Comparison of ENCODE assay signal across 14 cellular contexts in the genomic region with DNA sequence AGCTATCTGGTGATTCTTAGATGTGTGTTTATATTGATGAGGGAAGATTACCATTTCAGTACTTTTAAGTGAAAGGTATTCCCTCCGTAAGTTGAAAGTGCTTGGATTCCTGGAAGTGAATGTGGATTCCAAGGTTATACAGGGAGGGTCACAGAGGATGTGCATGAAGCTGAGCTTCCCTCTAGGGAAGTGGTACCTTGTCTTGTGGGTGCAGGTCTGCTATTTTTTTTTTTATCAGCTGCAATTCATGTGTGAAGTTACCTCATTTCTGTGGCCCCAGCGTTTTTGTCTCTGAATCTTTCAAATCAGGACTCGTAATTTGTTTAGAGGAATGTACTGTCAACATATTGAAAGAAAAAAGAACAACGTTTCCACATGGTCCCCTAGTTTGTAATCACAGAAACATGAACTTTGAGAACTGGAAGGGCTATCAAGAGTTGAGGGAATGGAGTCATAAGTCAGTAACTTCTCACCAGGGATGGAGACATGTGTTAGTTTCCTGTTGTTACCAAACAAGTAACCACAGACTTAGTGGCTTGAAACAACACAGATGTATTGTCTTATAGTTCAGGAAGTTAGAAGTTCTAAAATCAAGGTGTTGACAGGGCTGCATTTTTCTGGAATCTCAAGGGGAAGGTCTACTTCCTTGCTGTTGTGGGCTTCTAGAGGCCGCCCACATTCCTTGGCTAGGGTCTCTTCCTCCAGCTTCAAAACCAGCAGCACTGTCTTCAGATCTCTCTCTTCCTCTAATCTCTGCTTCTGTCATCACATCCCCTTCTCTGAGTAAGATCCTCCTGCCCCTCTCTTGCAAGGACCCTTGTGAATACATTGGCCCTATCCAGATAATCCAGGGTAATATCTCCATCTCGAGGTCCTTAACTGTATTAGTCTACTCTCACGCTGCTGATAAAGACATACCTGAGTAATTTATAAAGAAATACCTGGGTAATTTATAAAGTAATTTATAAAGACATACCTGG.
DNase-seq lines count a peak whose midpoint lies in the region; ATAC-seq and TF ChIP-seq lines count a peak whose summit lies in the region.
"Had no signal": no experiment of that assay in that cellular context is flagged by ENCODE, and none has a peak within 500 bp of the region (broad histone marks: within the 10 kb centered on the region; RNA-seq: fewer than 3 reads in every experiment).

No MANE protein-coding gene starts in this region.

- peaks cover 7% of the 10 kb centered on the region for H3K4me1 ChIP-seq in CD8-positive, alpha-beta T cell (ENCODE audit: insufficient read depth, low read length)

- H3K27me3 Mint-ChIP-seq in CD8-positive, alpha-beta T cell (ENCODE audit: low read depth), result no peaks in the 10 kb centered on the region
- H3K27me3 Mint-ChIP-seq in activated CD8-positive, alpha-beta T cell treated with anti-CD3 and anti-CD28 coated beads for 36 hours, result no peaks in the 10 kb centered on the region
- no peaks in the 10 kb centered on the region for H3K27me3 Mint-ChIP-seq in natural killer cell treated with Interleukin-12 subunit alpha and Interleukin-12 subunit beta and Interleukin-15 and Interleukin-18, amount 100 ng/mL, for 72 hours
- H3K27me3 Mint-ChIP-seq: stimulated activated naive CD8-positive, alpha-beta T cell treated with anti-CD3 and anti-CD28 coated beads, Interleukin-15, Interleukin-2, amounts not matched to agents 100 ng/mL and 50 ng/mL, for 24 hours had no signal

- CTCF ChIA-PET in CD8-positive, alpha-beta T cell (lab: Charles Lee), result interaction anchor here (0.7 kb wide), 1 partner anchor 87 kb away, joined by 3 read pairs; no protein-coding TSS in a partner anchor
- CTCF ChIA-PET in activated CD8-positive, alpha-beta T cell treated with anti-CD3 and anti-CD28 coated beads for 36 hours (lab: Charles Lee), result interaction anchor here (1.0 kb wide), 1 partner anchor 9 kb away, joined by 3 read pairs; no protein-coding TSS in a partner anchor

- peaks cover 2% of the 10 kb centered on the region for H3K36me3 Mint-ChIP-seq in CD8-positive, alpha-beta T cell
- peaks cover 6% of the 10 kb centered on the region for H3K36me3 Mint-ChIP-seq in activated CD8-positive, alpha-beta T cell treated with anti-CD3 and anti-CD28 coated beads for 36 hours (ENCODE audit: low read depth)
- no peaks in the 10 kb centered on the region for H3K36me3 Mint-ChIP-seq in natural killer cell treated with Interleukin-12 subunit alpha and Interleukin-12 subunit beta and Interleukin-15 and Interleukin-18, amount 100 ng/mL, for 72 hours

- H3K27ac ChIP-seq in CD8-positive, alpha-beta T cell (ENCODE audit: low read depth, low read length), result no peak overlapping the region

- intact Hi-C loops in CD8-positive, alpha-beta T cell (cut with DNase I, micrococcal nuclease), result no loop called here
- intact Hi-C loops in activated CD8-positive, alpha-beta T cell treated with anti-CD3 and anti-CD28 coated beads for 36 hours (cut with micrococcal nuclease), result no loop called here

- no peaks in the 10 kb centered on the region for H3K27me3 ChIP-seq in CD8-positive, alpha-beta T cell (ENCODE audit: insufficient read depth, low read length)

- DNase-seq in CD8-positive, alpha-beta T cell, result no peak
- no peak for DNase-seq in activated CD8-positive, alpha-beta T cell treated with anti-CD3 and anti-CD28 coated beads for 36 hours
- no peak for DNase-seq in natural killer cell treated with Interleukin-12 subunit alpha and Interleukin-12 subunit beta and Interleukin-15 and Interleukin-18, amount 100 ng/mL, for 72 hours (ENCODE audit: low spot score)
- no peak for DNase-seq in GF-D8 (lab: John Stamatoyannopoulos, UW)
- DNase-seq: activated B cell treated with CpG ODN at 0.5 μM for 24 hours, activated T-cell treated with anti-CD3 and anti-CD28 coated beads for 4 hours, glutamatergic neuron, NCI-H526 treated with DMSO at 0.1 percent for 48 hours, nucleus accumbens had no signal

- ATAC-seq in CD8-positive, alpha-beta T cell, result peak; percentile 68
- peak; percentile 60 for ATAC-seq in GM21367 (IDR thresholded peaks at IDR 0.05; ENCODE audit: unreplicated experiment)
- ATAC-seq in activated CD8-positive, alpha-beta T cell treated with anti-CD3 and anti-CD28 coated beads for 36 hours, result peak; percentile 39
- ATAC-seq in natural killer cell treated with Interleukin-12 subunit alpha and Interleukin-12 subunit beta and Interleukin-15 and Interleukin-18, amount 100 ng/mL, for 72 hours, result peak; percentile 67 to 78
- ATAC-seq in HG02642 (IDR thresholded peaks at IDR 0.05; ENCODE audit: poor library complexity, unreplicated experiment), result no peak
- ATAC-seq in HG03439 (IDR thresholded peaks at IDR 0.05; ENCODE audit: unreplicated experiment), result no peak

- TF ChIP-seq CTCF in CD8-positive, alpha-beta T cell (IDR thresholded peaks at IDR 0.05), result no peak
- TF ChIP-seq CTCF in activated CD8-positive, alpha-beta T cell treated with anti-CD3 and anti-CD28 coated beads for 36 hours (IDR thresholded peaks at IDR 0.05), result no peak

- peaks cover 39% of the 10 kb centered on the region for H3K4me1 Mint-ChIP-seq in CD8-positive, alpha-beta T cell (ENCODE audit: low read depth)
- H3K4me1 Mint-ChIP-seq in activated CD8-positive, alpha-beta T cell treated with anti-CD3 and anti-CD28 coated beads for 36 hours (ENCODE audit: low read depth), result peaks cover 31% of the 10 kb centered on the region
- peaks cover 33 to 40% of the 10 kb centered on the region in 2 donors for H3K4me1 Mint-ChIP-seq in natural killer cell treated with Interleukin-12 subunit alpha and Interleukin-12 subunit beta and Interleukin-15 and Interleukin-18, amount 100 ng/mL, for 72 hours (ENCODE audit: low read depth in 2 of 2)

- POLR2A ChIA-PET in CD8-positive, alpha-beta T cell (lab: Charles Lee), result no interaction called here
- POLR2A ChIA-PET in activated CD8-positive, alpha-beta T cell treated with anti-CD3 and anti-CD28 coated beads for 36 hours (lab: Charles Lee), result no interaction called here

- H3K9me3 Mint-ChIP-seq in CD8-positive, alpha-beta T cell, result peaks cover 5% of the 10 kb centered on the region
- peaks cover 3% of the 10 kb centered on the region for H3K9me3 Mint-ChIP-seq in activated CD8-positive, alpha-beta T cell treated with anti-CD3 and anti-CD28 coated beads for 36 hours
- H3K9me3 Mint-ChIP-seq in natural killer cell treated with Interleukin-12 subunit alpha and Interleukin-12 subunit beta and Interleukin-15 and Interleukin-18, amount 100 ng/mL, for 72 hours, result peaks cover 4% of the 10 kb centered on the region
- H3K9me3 Mint-ChIP-seq: activated B cell treated with CpG ODN at 0.5 μM for 24 hours had no signal

- no peaks in the 10 kb centered on the region for H3K36me3 ChIP-seq in CD8-positive, alpha-beta T cell (ENCODE audit: insufficient read depth, low read length)

- H3K4me3 Mint-ChIP-seq in CD8-positive, alpha-beta T cell, result peak overlapping the region; percentile 42
- no peak overlapping the region for H3K4me3 Mint-ChIP-seq in activated CD8-positive, alpha-beta T cell treated with anti-CD3 and anti-CD28 coated beads for 36 hours
- H3K4me3 Mint-ChIP-seq in natural killer cell treated with Interleukin-12 subunit alpha and Interleukin-12 subunit beta and Interleukin-15 and Interleukin-18, amount 100 ng/mL, for 72 hours, result peak overlapping the region; percentile 36
- H3K4me3 Mint-ChIP-seq: activated B cell treated with CpG ODN at 0.5 μM for 24 hours; stimulated activated naive CD8-positive, alpha-beta T cell treated with anti-CD3 and anti-CD28 coated beads, Interleukin-15, Interleukin-2, amounts not matched to agents 100 ng/mL and 50 ng/mL, for 24 hours had no signal

- H3K9me3 ChIP-seq in CD8-positive, alpha-beta T cell (ENCODE audit: low read length), result no peaks in the 10 kb centered on the region

- H3K4me3 ChIP-seq in CD8-positive, alpha-beta T cell (ENCODE audit: low read depth, low read length), result no peak overlapping the region
- H3K4me3 ChIP-seq: skin epidermis had no signal

- peak overlapping the region; percentile 76 for H3K27ac Mint-ChIP-seq in CD8-positive, alpha-beta T cell
- peak overlapping the region; percentile 59 for H3K27ac Mint-ChIP-seq in activated CD8-positive, alpha-beta T cell treated with anti-CD3 and anti-CD28 coated beads for 36 hours
- peak overlapping the region; percentile 34 to 77 for H3K27ac Mint-ChIP-seq in natural killer cell treated with Interleukin-12 subunit alpha and Interleukin-12 subunit beta and Interleukin-15 and Interleukin-18, amount 100 ng/mL, for 72 hours
- H3K27ac Mint-ChIP-seq: activated B cell treated with CpG ODN at 0.5 μM for 24 hours; stimulated activated naive CD8-positive, alpha-beta T cell treated with anti-CD3 and anti-CD28 coated beads, Interleukin-15, Interleukin-2, amounts not matched to agents 100 ng/mL and 50 ng/mL, for 24 hours had no signal

Comparison
In these comparisons a context has a peak if more than half of its experiments do, and no peak if none do; other contexts are left out.
1. ATAC-seq: peak in CD8-positive, alpha-beta T cell (single experiment), GM21367 (single experiment), activated CD8-positive, alpha-beta T cell treated with anti-CD3 and anti-CD28 coated beads for 36 hours (single experiment) and natural killer cell treated with Interleukin-12 subunit alpha and Interleukin-12 subunit beta and Interleukin-15 and Interleukin-18, amount 100 ng/mL, for 72 hours (2 of 2); none in HG02642 (single experiment) and HG03439 (single experiment).
2. Peak in every context shown above with its lines, with median percentiles within 50 percentile points of each other: H3K27ac Mint-ChIP-seq.